ENCODE assay signal across 1 cellular context in genomic region chr5:133962801-133963476, GRCh38.
A peak's percentile ranks its signal among the peaks of the same experiment; 100 is the strongest.
TF ChIP-seq lines count a peak whose summit lies in the region.

No MANE protein-coding gene starts in this region.

TF ChIP-seq in K562, 482 proteins besides CTCF, POLR2A, EP300 and RAD21 (continued from another document and continues in another):
- no peak for TF ChIP-seq TBP (optimal IDR thresholded peaks at IDR 0.05; ENCODE audit: low read depth, low read length)
- TF ChIP-seq, protein P1, sequence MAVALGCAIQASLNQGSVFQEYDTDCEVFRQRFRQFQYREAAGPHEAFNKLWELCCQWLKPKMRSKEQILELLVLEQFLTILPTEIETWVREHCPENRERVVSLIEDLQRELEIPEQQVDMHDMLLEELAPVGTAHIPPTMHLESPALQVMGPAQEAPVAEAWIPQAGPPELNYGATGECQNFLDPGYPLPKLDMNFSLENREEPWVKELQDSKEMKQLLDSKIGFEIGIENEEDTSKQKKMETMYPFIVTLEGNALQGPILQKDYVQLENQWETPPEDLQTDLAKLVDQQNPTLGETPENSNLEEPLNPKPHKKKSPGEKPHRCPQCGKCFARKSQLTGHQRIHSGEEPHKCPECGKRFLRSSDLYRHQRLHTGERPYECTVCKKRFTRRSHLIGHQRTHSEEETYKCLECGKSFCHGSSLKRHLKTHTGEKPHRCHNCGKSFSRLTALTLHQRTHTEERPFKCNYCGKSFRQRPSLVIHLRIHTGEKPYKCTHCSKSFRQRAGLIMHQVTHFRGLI (CRISPR knock-in tag; IDR thresholded peaks at IDR 0.05), result no peak
- no peak for TF ChIP-seq ZBTB34 (CRISPR knock-in tag; IDR thresholded peaks at IDR 0.05)
- TF ChIP-seq NBN (IDR thresholded peaks at IDR 0.05; ENCODE audit: low read depth), result peak; percentile 34
- no peak; a peak in 1 of 4 replicates for TF ChIP-seq SRF (CRISPR knock-in tag; IDR thresholded peaks at IDR 0.05)
- no peak for TF ChIP-seq HEY1 (CRISPR knock-in tag; IDR thresholded peaks at IDR 0.05; ENCODE audit: borderline replicate concordance)
- TF ChIP-seq ZNF175 (CRISPR knock-in tag; IDR thresholded peaks at IDR 0.05; ENCODE audit: low read depth), result 0 out of 2 replicates have a peak, but pooled peaks have one; percentile 17
- TF ChIP-seq ZNF140 (CRISPR knock-in tag; IDR thresholded peaks at IDR 0.05), result no peak
- no peak for TF ChIP-seq MAFG (tag; conservative IDR thresholded peaks at IDR 0.05)
- TF ChIP-seq SMARCA5 (IDR thresholded peaks at IDR 0.05), result no peak
- TF ChIP-seq XRCC4 (IDR thresholded peaks at IDR 0.05; ENCODE audit: extremely low read depth, insufficient read depth, insufficient read length), result no peak
- TF ChIP-seq RHOXF2B (CRISPR knock-in tag; conservative IDR thresholded peaks at IDR 0.05), result no peak
- TF ChIP-seq TSHZ1 (CRISPR knock-in tag; IDR thresholded peaks at IDR 0.05), result no peak
- TF ChIP-seq NFIC (IDR thresholded peaks at IDR 0.05), result 0 out of 2 replicates have a peak, but pooled peaks have one; percentile 6
- TF ChIP-seq DLX4 (CRISPR knock-in tag; IDR thresholded peaks at IDR 0.05), result no peak
- no peak for TF ChIP-seq SAFB2 (IDR thresholded peaks at IDR 0.05; ENCODE audit: borderline replicate concordance, low read depth, low read length, severe bottlenecking)
- no peak for TF ChIP-seq SLC30A9 (CRISPR knock-in tag; IDR thresholded peaks at IDR 0.05)
- no peak for TF ChIP-seq GTF2A2 (tag; IDR thresholded peaks at IDR 0.05)
- TF ChIP-seq JUND (IDR thresholded peaks at IDR 0.05; ENCODE audit: borderline replicate concordance, low read depth, low read length), result peak; percentile 93
- peak; percentile 95 for TF ChIP-seq JUND (tag; IDR thresholded peaks at IDR 0.05; ENCODE audit: borderline replicate concordance, low read depth, low read length)
- no peak for TF ChIP-seq TFE3 (CRISPR knock-in tag; IDR thresholded peaks at IDR 0.05)
- TF ChIP-seq SETDB1 (IDR thresholded peaks at IDR 0.05; ENCODE audit: low read length), result no peak
- no peak for TF ChIP-seq CBX2 (IDR thresholded peaks at IDR 0.05; ENCODE audit: insufficient read depth, low read length, poor library complexity, severe bottlenecking)
- TF ChIP-seq CEBPG (CRISPR knock-in tag; IDR thresholded peaks at IDR 0.05), result no peak
- peak; percentile 16 to 64; a peak in 2 of 4 replicates for TF ChIP-seq CEBPG (tag; conservative IDR thresholded peaks at IDR 0.05 in 1 of 2, IDR thresholded peaks at IDR 0.05 in 1 of 2)
- TF ChIP-seq ATF1 (CRISPR knock-in tag; IDR thresholded peaks at IDR 0.05), result no peak
- TF ChIP-seq ATF1 (tag; IDR thresholded peaks at IDR 0.05), result peak; percentile 67
- TF ChIP-seq MTA1 (IDR thresholded peaks at IDR 0.05; ENCODE audit: borderline replicate concordance), result no peak
- TF ChIP-seq HDGF (IDR thresholded peaks at IDR 0.05), result no peak
- TF ChIP-seq ASH1L (IDR thresholded peaks at IDR 0.05; ENCODE audit: borderline replicate concordance, low read depth, partially characterized antibody), result no peak
- no peak for TF ChIP-seq MAFF (IDR thresholded peaks at IDR 0.05; ENCODE audit: low read length)
- no peak for TF ChIP-seq CBFB (CRISPR knock-in tag; IDR thresholded peaks at IDR 0.05)
- TF ChIP-seq ZNF124 (CRISPR knock-in tag; IDR thresholded peaks at IDR 0.05), result no peak
- TF ChIP-seq, protein P2, sequence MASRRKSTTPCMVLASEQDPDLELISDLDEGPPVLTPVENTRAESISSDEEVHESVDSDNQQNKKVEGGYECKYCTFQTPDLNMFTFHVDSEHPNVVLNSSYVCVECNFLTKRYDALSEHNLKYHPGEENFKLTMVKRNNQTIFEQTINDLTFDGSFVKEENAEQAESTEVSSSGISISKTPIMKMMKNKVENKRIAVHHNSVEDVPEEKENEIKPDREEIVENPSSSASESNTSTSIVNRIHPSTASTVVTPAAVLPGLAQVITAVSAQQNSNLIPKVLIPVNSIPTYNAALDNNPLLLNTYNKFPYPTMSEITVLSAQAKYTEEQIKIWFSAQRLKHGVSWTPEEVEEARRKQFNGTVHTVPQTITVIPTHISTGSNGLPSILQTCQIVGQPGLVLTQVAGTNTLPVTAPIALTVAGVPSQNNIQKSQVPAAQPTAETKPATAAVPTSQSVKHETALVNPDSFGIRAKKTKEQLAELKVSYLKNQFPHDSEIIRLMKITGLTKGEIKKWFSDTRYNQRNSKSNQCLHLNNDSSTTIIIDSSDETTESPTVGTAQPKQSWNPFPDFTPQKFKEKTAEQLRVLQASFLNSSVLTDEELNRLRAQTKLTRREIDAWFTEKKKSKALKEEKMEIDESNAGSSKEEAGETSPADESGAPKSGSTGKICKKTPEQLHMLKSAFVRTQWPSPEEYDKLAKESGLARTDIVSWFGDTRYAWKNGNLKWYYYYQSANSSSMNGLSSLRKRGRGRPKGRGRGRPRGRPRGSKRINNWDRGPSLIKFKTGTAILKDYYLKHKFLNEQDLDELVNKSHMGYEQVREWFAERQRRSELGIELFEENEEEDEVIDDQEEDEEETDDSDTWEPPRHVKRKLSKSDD (conservative IDR thresholded peaks at IDR 0.05; ENCODE audit: low read length), result no peak
- no peak for TF ChIP-seq SREBF2 (CRISPR knock-in tag; IDR thresholded peaks at IDR 0.05)
- peak; percentile 88 for TF ChIP-seq HDAC3 (IDR thresholded peaks at IDR 0.05; ENCODE audit: borderline replicate concordance, partially characterized antibody)
- peak; percentile 62 for TF ChIP-seq JUN (IDR thresholded peaks at IDR 0.05; ENCODE audit: borderline replicate concordance, low read depth, low read length)
- no peak for TF ChIP-seq JUN (CRISPR knock-in tag; IDR thresholded peaks at IDR 0.05; ENCODE audit: borderline replicate concordance)
- TF ChIP-seq, protein P3, sequence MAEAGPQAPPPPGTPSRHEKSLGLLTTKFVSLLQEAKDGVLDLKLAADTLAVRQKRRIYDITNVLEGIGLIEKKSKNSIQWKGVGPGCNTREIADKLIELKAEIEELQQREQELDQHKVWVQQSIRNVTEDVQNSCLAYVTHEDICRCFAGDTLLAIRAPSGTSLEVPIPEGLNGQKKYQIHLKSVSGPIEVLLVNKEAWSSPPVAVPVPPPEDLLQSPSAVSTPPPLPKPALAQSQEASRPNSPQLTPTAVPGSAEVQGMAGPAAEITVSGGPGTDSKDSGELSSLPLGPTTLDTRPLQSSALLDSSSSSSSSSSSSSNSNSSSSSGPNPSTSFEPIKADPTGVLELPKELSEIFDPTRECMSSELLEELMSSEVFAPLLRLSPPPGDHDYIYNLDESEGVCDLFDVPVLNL (CRISPR knock-in tag; IDR thresholded peaks at IDR 0.05; ENCODE audit: low read depth), result no peak
- no peak for TF ChIP-seq ZNF561 (CRISPR knock-in tag; conservative IDR thresholded peaks at IDR 0.05)
- TF ChIP-seq TSC22D4 (tag; IDR thresholded peaks at IDR 0.05), result no peak
- TF ChIP-seq, protein P4, sequence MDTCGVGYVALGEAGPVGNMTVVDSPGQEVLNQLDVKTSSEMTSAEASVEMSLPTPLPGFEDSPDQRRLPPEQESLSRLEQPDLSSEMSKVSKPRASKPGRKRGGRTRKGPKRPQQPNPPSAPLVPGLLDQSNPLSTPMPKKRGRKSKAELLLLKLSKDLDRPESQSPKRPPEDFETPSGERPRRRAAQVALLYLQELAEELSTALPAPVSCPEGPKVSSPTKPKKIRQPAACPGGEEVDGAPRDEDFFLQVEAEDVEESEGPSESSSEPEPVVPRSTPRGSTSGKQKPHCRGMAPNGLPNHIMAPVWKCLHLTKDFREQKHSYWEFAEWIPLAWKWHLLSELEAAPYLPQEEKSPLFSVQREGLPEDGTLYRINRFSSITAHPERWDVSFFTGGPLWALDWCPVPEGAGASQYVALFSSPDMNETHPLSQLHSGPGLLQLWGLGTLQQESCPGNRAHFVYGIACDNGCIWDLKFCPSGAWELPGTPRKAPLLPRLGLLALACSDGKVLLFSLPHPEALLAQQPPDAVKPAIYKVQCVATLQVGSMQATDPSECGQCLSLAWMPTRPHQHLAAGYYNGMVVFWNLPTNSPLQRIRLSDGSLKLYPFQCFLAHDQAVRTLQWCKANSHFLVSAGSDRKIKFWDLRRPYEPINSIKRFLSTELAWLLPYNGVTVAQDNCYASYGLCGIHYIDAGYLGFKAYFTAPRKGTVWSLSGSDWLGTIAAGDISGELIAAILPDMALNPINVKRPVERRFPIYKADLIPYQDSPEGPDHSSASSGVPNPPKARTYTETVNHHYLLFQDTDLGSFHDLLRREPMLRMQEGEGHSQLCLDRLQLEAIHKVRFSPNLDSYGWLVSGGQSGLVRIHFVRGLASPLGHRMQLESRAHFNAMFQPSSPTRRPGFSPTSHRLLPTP (IDR thresholded peaks at IDR 0.05; ENCODE audit: borderline replicate concordance, extremely low read depth, insufficient read length), result no peak
- TF ChIP-seq, protein P5, sequence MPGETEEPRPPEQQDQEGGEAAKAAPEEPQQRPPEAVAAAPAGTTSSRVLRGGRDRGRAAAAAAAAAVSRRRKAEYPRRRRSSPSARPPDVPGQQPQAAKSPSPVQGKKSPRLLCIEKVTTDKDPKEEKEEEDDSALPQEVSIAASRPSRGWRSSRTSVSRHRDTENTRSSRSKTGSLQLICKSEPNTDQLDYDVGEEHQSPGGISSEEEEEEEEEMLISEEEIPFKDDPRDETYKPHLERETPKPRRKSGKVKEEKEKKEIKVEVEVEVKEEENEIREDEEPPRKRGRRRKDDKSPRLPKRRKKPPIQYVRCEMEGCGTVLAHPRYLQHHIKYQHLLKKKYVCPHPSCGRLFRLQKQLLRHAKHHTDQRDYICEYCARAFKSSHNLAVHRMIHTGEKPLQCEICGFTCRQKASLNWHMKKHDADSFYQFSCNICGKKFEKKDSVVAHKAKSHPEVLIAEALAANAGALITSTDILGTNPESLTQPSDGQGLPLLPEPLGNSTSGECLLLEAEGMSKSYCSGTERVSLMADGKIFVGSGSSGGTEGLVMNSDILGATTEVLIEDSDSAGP (CRISPR knock-in tag; IDR thresholded peaks at IDR 0.05), result no peak
- no peak for TF ChIP-seq OTX1 (CRISPR knock-in tag; IDR thresholded peaks at IDR 0.05)
- TF ChIP-seq TEAD4 (IDR thresholded peaks at IDR 0.05; ENCODE audit: low read length), result peak; percentile 56; the same call in 1 of the 2 replicates
- no peak for TF ChIP-seq TEAD4 (CRISPR knock-in tag; IDR thresholded peaks at IDR 0.05; ENCODE audit: borderline replicate concordance)
- TF ChIP-seq ZNF395 (CRISPR knock-in tag; IDR thresholded peaks at IDR 0.05), result no peak
- no peak for TF ChIP-seq ZNF695 (CRISPR knock-in tag; IDR thresholded peaks at IDR 0.05)
